In genomic region chr13:97971519-97971918, GRCh38 we compare ENCODE assay signal across 24 cellular contexts.
"Had no signal": no experiment of that assay in that cellular context is flagged by ENCODE, and none has a peak within 500 bp of the region (broad histone marks: within the 10 kb centered on the region; RNA-seq: fewer than 3 reads in every experiment).

No MANE protein-coding gene starts in this region.

- H3K9me3 ChIP-seq: ovary, psoas muscle, stomach, thoracic aorta, thyroid gland, tibial nerve, upper lobe of left lung, vagina had no signal

- DNase-seq: natural killer cell; occipital lobe; ovary; psoas muscle; right cardiac atrium; stimulated activated CD4-positive, alpha-beta T cell treated with anti-CD3 and anti-CD28 coated beads, Interleukin-15, amount 100 ng/mL, for 24 hours; stimulated activated CD4-positive, alpha-beta T cell treated with anti-CD3 and anti-CD28 coated beads, Interleukin-2, amount 100 ng/mL, for 24 hours; stimulated activated CD4-positive, alpha-beta T cell treated with anti-CD3 and anti-CD28 coated beads, Interleukin-2, amount 100 ng/mL, for 48 hours; stimulated activated CD4-positive, alpha-beta T cell treated with anti-CD3 and anti-CD28 coated beads, Interleukin-4, amount 100 ng/mL, for 24 hours; stimulated activated naive B cell treated with anti-CD40 and anti-IgM and Interleukin-4, amounts not matched to agents 10 μg/mL and 1 μg/mL and 100 μg/mL, for 72 hours; stimulated activated naive CD4-positive, alpha-beta T cell treated with Interleukin-2 at 50 U/mL for 16 hours; stomach; thyroid gland; trophoblast cell; upper lobe of left lung had no signal

- H3K79me2 ChIP-seq: parathyroid adenoma had no signal

- FAIRE-seq: small intestine, urothelium cell line had no signal

- ATAC-seq: natural killer cell; psoas muscle; right cardiac atrium; sciatic nerve; stimulated activated effector memory CD8-positive, alpha-beta T cell treated with anti-CD3 and anti-CD28 coated beads, Interleukin-12 subunit alpha, Interleukin-12 subunit beta, amount 100 ng/mL, for 72 hours; stimulated activated naive B cell treated with anti-CD40 and anti-IgM and Interleukin-4, amounts not matched to agents 10 μg/mL and 1 μg/mL and 100 μg/mL, for 72 hours had no signal

- H3K4me3 ChIP-seq: neural progenitor cell, ovary, psoas muscle, stomach, thoracic aorta, thyroid gland, tibial nerve, upper lobe of left lung, vagina had no signal

- H3K27ac ChIP-seq: neural progenitor cell, ovary, parathyroid adenoma, psoas muscle, stomach, thoracic aorta, thyroid gland, tibial nerve, upper lobe of left lung, vagina had no signal

- H3K9ac ChIP-seq: neural progenitor cell, parathyroid adenoma had no signal

- H3K36me3 ChIP-seq: neural progenitor cell, ovary, stomach, thoracic aorta, thyroid gland, tibial nerve, upper lobe of left lung, vagina had no signal

- H3K27me3 ChIP-seq: neural progenitor cell, ovary, stomach, thyroid gland, tibial nerve, upper lobe of left lung, vagina had no signal

- H2AFZ ChIP-seq: neural progenitor cell, parathyroid adenoma had no signal

- H3K4me1 ChIP-seq: neural progenitor cell, parathyroid adenoma had no signal

- H3K4me2 ChIP-seq: neural progenitor cell had no signal
